Comparison of ENCODE assay signal across 1 cellular context in the genomic region with DNA sequence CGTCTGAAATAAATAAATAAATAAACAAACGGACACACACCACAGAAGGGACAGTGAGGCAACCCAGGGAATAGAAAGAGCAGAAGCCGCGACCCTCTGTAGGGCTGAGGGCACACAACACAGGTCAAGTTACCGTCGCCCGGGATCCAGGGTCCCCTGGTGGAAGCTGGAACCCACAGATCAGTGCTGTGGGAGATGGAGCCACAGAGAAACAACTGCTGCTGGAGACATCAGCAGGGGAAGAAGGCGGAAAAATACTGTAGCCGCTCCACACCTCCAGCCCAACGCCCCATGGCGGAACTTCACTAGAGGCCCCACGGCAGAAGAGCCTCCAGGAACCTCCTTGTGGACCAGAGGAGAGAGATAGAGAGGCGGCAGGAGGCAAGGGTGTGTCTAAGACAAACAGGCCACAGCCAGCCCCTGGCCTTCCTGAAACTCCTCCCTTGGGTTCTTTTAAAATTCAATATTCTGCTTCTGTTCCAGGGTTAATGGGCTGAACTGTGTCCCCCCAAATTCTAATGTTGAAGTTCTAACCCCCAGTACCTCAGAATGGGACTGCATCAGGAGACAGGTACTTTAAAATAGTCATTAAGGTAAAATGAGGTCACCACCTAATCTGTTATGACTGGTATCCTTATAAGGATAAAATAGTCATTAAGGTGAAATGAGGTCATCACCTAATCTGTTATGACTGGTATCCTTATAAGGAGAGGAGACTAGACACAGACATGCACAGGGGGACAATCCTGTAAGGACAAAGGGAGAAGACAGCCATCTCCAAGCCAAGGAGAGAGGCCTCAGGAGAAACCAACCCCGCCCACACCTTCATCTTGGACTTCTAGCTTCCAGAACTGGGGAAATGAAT.
TF ChIP-seq lines count a peak whose summit lies in the region.

No MANE protein-coding gene starts in this region.

TF ChIP-seq in K562, 482 proteins besides CTCF, POLR2A, EP300 and RAD21 (continued from another document and continues in another):
- TF ChIP-seq JUN (IDR thresholded peaks at IDR 0.05; ENCODE audit: borderline replicate concordance, low read depth, low read length): peak; percentile 41; the same call in 1 of the 2 replicates
- no peak for TF ChIP-seq JUN (CRISPR knock-in tag; IDR thresholded peaks at IDR 0.05; ENCODE audit: borderline replicate concordance)
- TF ChIP-seq CTBP1 (IDR thresholded peaks at IDR 0.05; ENCODE audit: borderline replicate concordance): 0 out of 2 replicates have a peak, but pooled peaks have one; percentile 14
- peak; percentile 91; the same call in 1 of the 2 replicates for TF ChIP-seq ZNF395 (CRISPR knock-in tag; IDR thresholded peaks at IDR 0.05)
- no peak for TF ChIP-seq ZNF76 (CRISPR knock-in tag; IDR thresholded peaks at IDR 0.05; ENCODE audit: borderline replicate concordance)
- TF ChIP-seq, protein P1, sequence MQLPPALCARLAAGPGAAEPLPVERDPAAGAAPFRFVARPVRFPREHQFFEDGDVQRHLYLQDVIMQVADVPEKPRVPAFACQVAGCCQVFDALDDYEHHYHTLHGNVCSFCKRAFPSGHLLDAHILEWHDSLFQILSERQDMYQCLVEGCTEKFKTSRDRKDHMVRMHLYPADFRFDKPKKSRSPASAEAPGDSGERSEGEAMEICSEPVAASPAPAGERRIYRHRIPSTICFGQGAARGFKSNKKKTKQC (CRISPR knock-in tag; IDR thresholded peaks at IDR 0.05): no peak
- TF ChIP-seq PHTF2 (CRISPR knock-in tag; IDR thresholded peaks at IDR 0.05): no peak
- no peak for TF ChIP-seq CC2D1A (IDR thresholded peaks at IDR 0.05)
- TF ChIP-seq NBN (IDR thresholded peaks at IDR 0.05; ENCODE audit: low read depth): no peak
- TF ChIP-seq, protein P2, sequence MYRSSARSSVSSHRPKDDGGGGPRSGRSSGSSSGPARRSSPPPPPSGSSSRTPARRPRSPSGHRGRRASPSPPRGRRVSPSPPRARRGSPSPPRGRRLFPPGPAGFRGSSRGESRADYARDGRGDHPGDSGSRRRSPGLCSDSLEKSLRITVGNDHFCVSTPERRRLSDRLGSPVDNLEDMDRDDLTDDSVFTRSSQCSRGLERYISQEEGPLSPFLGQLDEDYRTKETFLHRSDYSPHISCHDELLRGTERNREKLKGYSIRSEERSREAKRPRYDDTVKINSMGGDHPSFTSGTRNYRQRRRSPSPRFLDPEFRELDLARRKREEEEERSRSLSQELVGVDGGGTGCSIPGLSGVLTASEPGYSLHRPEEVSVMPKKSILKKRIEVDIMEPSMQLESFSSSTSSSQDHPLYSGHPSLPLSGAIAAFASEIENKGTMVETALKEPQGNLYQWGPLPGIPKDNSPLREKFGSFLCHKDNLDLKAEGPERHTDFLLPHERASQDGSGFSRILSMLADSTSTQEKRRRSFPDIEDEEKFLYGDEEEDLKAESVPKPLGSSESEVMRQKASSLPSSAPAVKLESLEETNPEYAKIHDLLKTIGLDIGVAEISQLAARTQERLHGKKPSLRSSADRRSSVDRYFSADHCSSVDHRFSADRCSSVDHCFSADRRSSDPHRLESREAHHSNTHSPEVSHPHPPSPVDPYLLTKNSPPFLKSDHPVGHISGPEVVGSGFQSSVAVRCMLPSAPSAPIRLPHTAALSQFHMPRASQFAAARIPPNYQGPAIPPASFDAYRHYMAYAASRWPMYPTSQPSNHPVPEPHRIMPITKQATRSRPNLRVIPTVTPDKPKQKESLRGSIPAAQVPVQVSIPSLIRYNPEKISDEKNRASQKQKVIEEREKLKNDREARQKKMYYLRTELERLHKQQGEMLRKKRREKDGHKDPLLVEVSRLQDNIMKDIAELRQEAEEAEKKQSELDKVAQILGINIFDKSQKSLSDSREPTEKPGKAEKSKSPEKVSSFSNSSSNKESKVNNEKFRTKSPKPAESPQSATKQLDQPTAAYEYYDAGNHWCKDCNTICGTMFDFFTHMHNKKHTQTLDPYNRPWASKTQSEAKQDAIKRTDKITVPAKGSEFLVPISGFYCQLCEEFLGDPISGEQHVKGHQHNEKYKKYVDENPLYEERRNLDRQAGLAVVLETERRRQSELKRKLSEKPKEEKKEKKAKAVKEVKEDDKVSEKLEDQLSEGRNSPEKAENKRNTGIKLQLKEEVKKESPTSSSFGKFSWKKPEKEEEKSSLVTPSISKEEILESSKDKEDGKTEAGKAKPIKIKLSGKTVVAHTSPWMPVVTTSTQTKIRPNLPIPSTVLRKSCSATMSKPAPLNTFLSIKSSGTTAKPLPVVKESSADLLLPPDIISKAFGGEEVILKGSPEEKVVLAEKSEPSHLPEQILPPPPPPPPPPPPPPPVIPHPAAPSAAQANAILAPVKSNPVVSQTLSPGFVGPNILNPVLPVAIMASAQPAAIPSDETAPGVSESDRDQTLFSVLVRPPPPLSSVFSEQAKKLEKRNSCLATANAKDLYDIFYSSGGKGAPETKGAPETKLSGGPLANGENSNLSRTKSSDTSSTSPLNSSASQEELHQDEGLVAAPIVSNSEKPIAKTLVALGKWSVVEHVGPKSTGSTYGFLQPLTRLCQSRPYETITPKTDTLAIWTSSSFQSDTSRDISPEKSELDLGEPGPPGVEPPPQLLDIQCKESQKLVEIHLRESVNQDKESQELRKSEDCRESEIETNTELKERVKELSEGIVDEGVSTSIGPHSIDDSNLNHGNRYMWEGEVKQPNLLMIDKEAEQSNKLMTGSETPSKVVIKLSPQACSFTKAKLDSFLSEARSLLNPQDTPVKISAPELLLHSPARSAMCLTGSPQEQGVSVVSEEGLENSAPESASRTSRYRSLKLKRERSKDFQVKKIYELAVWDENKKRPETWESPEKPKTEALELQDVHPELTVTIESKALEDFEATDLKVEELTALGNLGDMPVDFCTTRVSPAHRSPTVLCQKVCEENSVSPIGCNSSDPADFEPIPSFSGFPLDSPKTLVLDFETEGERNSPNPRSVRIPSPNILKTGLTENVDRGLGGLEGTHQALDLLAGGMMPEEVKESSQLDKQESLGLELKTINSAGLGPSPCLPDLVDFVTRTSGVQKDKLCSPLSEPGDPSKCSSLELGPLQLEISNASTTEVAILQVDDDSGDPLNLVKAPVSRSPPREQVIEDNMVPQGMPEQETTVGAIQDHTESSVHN (IDR thresholded peaks at IDR 0.05; ENCODE audit: borderline replicate concordance in 1 of 2, low read depth in 1 of 2): 0 out of 4 replicates have a peak, but pooled peaks of 1 of the 2 experiments have one; percentile 32
- no peak for TF ChIP-seq RCOR1 (IDR thresholded peaks at IDR 0.05; ENCODE audit: borderline replicate concordance in 1 of 2, low read depth in 2 of 2, low read length in 2 of 2)
- TF ChIP-seq CXXC5 (CRISPR knock-in tag; IDR thresholded peaks at IDR 0.05): 0 out of 2 replicates have a peak, but pooled peaks have one; percentile 32
- TF ChIP-seq PTTG1 (tag; IDR thresholded peaks at IDR 0.05; ENCODE audit: low read depth): peak; percentile 48; the same call in 1 of the 2 replicates
- TF ChIP-seq, protein P3, sequence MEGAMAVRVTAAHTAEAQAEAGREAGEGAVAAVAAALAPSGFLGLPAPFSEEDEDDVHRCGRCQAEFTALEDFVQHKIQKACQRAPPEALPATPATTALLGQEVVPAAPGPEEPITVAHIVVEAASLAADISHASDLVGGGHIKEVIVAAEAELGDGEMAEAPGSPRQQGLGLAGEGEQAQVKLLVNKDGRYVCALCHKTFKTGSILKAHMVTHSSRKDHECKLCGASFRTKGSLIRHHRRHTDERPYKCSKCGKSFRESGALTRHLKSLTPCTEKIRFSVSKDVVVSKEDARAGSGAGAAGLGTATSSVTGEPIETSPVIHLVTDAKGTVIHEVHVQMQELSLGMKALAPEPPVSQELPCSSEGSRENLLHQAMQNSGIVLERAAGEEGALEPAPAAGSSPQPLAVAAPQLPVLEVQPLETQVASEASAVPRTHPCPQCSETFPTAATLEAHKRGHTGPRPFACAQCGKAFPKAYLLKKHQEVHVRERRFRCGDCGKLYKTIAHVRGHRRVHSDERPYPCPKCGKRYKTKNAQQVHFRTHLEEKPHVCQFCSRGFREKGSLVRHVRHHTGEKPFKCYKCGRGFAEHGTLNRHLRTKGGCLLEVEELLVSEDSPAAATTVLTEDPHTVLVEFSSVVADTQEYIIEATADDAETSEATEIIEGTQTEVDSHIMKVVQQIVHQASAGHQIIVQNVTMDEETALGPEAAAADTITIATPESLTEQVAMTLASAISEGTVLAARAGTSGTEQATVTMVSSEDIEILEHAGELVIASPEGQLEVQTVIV (CRISPR knock-in tag; IDR thresholded peaks at IDR 0.05; ENCODE audit: borderline replicate concordance): no peak
- TF ChIP-seq ZNF436 (CRISPR knock-in tag; IDR thresholded peaks at IDR 0.05): no peak
- TF ChIP-seq IRF2 (CRISPR knock-in tag; IDR thresholded peaks at IDR 0.05): no peak
- TF ChIP-seq, protein P4, sequence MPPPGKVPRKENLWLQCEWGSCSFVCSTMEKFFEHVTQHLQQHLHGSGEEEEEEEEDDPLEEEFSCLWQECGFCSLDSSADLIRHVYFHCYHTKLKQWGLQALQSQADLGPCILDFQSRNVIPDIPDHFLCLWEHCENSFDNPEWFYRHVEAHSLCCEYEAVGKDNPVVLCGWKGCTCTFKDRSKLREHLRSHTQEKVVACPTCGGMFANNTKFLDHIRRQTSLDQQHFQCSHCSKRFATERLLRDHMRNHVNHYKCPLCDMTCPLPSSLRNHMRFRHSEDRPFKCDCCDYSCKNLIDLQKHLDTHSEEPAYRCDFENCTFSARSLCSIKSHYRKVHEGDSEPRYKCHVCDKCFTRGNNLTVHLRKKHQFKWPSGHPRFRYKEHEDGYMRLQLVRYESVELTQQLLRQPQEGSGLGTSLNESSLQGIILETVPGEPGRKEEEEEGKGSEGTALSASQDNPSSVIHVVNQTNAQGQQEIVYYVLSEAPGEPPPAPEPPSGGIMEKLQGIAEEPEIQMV (tag; conservative IDR thresholded peaks at IDR 0.05; ENCODE audit: low read depth): no peak
- no peak for TF ChIP-seq ZNF253 (CRISPR knock-in tag; conservative IDR thresholded peaks at IDR 0.05)
- no peak; the same call in 1 of the 2 replicates for TF ChIP-seq BACH1 (tag; IDR thresholded peaks at IDR 0.05)
- no peak for TF ChIP-seq KHSRP (IDR thresholded peaks at IDR 0.05)
- TF ChIP-seq DNMT1 (IDR thresholded peaks at IDR 0.05): no peak
- TF ChIP-seq, protein P5, sequence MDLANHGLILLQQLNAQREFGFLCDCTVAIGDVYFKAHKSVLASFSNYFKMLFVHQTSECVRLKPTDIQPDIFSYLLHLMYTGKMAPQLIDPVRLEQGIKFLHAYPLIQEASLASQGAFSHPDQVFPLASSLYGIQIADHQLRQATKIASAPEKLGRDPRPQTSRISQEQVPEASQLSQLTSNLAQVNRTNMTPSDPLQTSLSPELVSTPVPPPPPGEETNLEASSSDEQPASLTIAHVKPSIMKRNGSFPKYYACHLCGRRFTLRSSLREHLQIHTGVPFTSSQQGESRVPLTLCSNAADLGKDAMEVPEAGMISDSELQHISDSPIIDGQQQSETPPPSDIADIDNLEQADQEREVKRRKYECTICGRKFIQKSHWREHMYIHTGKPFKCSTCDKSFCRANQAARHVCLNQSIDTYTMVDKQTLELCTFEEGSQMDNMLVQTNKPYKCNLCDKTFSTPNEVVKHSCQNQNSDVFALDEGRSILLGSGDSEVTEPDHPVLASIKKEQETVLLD (IDR thresholded peaks at IDR 0.05): no peak
- TF ChIP-seq RFX5 (IDR thresholded peaks at IDR 0.05; ENCODE audit: low read depth, low read length): no peak
- TF ChIP-seq CHD1 (IDR thresholded peaks at IDR 0.05; ENCODE audit: low read length): no peak
- TF ChIP-seq ZC3H8 (IDR thresholded peaks at IDR 0.05): no peak
- TF ChIP-seq PTBP1 (IDR thresholded peaks at IDR 0.05; ENCODE audit: low read depth, low read length): no peak
- no peak for TF ChIP-seq MEIS2 (IDR thresholded peaks at IDR 0.05; ENCODE audit: partially characterized antibody)
- TF ChIP-seq CBX5 (IDR thresholded peaks at IDR 0.05; ENCODE audit: borderline replicate concordance, low read depth): no peak
- TF ChIP-seq, protein P6, sequence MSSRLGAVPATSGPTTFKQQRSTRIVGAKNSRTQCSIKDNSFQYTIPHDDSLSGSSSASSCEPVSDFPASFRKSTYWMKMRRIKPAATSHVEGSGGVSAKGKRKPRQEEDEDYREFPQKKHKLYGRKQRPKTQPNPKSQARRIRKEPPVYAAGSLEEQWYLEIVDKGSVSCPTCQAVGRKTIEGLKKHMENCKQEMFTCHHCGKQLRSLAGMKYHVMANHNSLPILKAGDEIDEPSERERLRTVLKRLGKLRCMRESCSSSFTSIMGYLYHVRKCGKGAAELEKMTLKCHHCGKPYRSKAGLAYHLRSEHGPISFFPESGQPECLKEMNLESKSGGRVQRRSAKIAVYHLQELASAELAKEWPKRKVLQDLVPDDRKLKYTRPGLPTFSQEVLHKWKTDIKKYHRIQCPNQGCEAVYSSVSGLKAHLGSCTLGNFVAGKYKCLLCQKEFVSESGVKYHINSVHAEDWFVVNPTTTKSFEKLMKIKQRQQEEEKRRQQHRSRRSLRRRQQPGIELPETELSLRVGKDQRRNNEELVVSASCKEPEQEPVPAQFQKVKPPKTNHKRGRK (tag; IDR thresholded peaks at IDR 0.05): no peak
- no peak for TF ChIP-seq SUPT5H (IDR thresholded peaks at IDR 0.05)
- no peak for TF ChIP-seq SPI1 (IDR thresholded peaks at IDR 0.05; ENCODE audit: borderline replicate concordance, low read depth, low read length)
- no peak for TF ChIP-seq ZNF212 (CRISPR knock-in tag; IDR thresholded peaks at IDR 0.05)
- TF ChIP-seq NRF1 (conservative IDR thresholded peaks at IDR 0.05 in 1 of 2, IDR thresholded peaks at IDR 0.05 in 1 of 2): peak; percentile 58 to 59
- TF ChIP-seq CLOCK (CRISPR knock-in tag; IDR thresholded peaks at IDR 0.05; ENCODE audit: borderline replicate concordance): no peak
- no peak for TF ChIP-seq RAD51 (IDR thresholded peaks at IDR 0.05; ENCODE audit: borderline replicate concordance, low read depth)
- no peak for TF ChIP-seq NR4A1 (CRISPR knock-in tag; IDR thresholded peaks at IDR 0.05)
- 0 out of 2 replicates have a peak, but pooled peaks have one; percentile 34 for TF ChIP-seq NR4A1 (tag; IDR thresholded peaks at IDR 0.05)
